ENCODE assay signal across 13 cellular contexts in genomic region chr1:235051521-235051920, GRCh38.
DNase-seq lines count a peak whose midpoint lies in the region; ATAC-seq, FAIRE-seq and TF ChIP-seq lines count a peak whose summit lies in the region.
"Had no signal": no experiment of that assay in that cellular context is flagged by ENCODE, and none has a peak within 500 bp of the region (broad histone marks: within the 10 kb centered on the region; RNA-seq: fewer than 3 reads in every experiment).

No MANE protein-coding gene starts in this region.

- H3K79me2 ChIP-seq in K562 (ENCODE audit: control insufficient read depth, insufficient read depth, low read length), result no peaks in the 10 kb centered on the region

- DNase-seq in NCI-H82 (lab: John Stamatoyannopoulos, UW) (peak; percentile 44), NCI-H82 treated with DMSO at 0.1 percent for 48 hours (lab: John Stamatoyannopoulos, UW; ENCODE audit: unreplicated experiment) (no peak), NCI-H1092 (lab: John Stamatoyannopoulos, UW) (peak; percentile 16), K562 (ENCODE audit: extremely low read depth in 1 of 4, low spot score in 3 of 4) (no peak), lower leg skin (ENCODE audit: low spot score in 2 of 2) (no peak), DMS114 treated with DMSO at 0.1 percent for 48 hours (lab: John Stamatoyannopoulos, UW; ENCODE audit: unreplicated experiment) (no peak)
- DNase-seq: activated gamma-delta T cell; effector CD4-positive, alpha-beta T cell; occipital lobe; spleen had no signal

- in situ Hi-C loops in K562 (cut with MboI), result no loop called here

- no peaks in the 10 kb centered on the region for H3K36me3 ChIP-seq in K562 (ENCODE audit: control insufficient read depth, insufficient read depth, low read length)
- no peaks in the 10 kb centered on the region for H3K36me3 ChIP-seq in skeletal muscle tissue (ENCODE audit: control insufficient read depth in 3 of 3, insufficient read depth in 3 of 3, low read length in 3 of 3)
- H3K36me3 ChIP-seq: spleen had no signal

- ATAC-seq in K562, result no peak
- no peak for ATAC-seq in esophagus mucosa

- peaks cover 9 to 11% of the 10 kb centered on the region in 2 experiments for H3K4me1 ChIP-seq in K562 (replicated peaks in 1 of 2; ENCODE audit: control insufficient read depth in 2 of 2, insufficient read depth in 2 of 2, low read length in 2 of 2)
- peaks cover 16 to 29% (median 28%) of the 10 kb centered on the region in 3 donors for H3K4me1 ChIP-seq in skeletal muscle tissue (ENCODE audit: control insufficient read depth in 3 of 3, insufficient read depth in 3 of 3, low read length in 3 of 3)

- H3K4me2 ChIP-seq in K562 (ENCODE audit: insufficient read depth, low read length), result no peak overlapping the region

- H2AFZ ChIP-seq in K562 (ENCODE audit: low read depth, low read length), result peak overlapping the region; percentile 66

- TF ChIP-seq EP300 in K562 (IDR thresholded peaks at IDR 0.05; ENCODE audit: low read length), result no peak

- no peaks in the 10 kb centered on the region for H4K20me1 ChIP-seq in K562 (replicated peaks; ENCODE audit: control insufficient read depth, insufficient read depth, low read length)

- H3K9ac ChIP-seq in K562 (ENCODE audit: insufficient read depth in 1 of 2, low read depth in 2 of 2, low read length in 2 of 2) (0 out of 4 replicates have a peak overlapping the region, but pooled peaks have one; percentile 4 to 59), skeletal muscle tissue (ENCODE audit: low read depth in 1 of 3, low read length in 3 of 3) (no peak overlapping the region)

- no peak for TF ChIP-seq RAD21 in K562 (CRISPR knock-in tag; conservative IDR thresholded peaks at IDR 0.05 in 1 of 2, IDR thresholded peaks at IDR 0.05 in 1 of 2)

- H3K27ac ChIP-seq in K562 (ENCODE audit: extremely low read depth, low read depth, low read length) (peak overlapping the region; percentile 26; the same call in 1 of the 3 replicates), skeletal muscle tissue (ENCODE audit: low read depth, low read length) (peak overlapping the region; percentile 19)
- H3K27ac ChIP-seq: spleen had no signal

- no peak for FAIRE-seq in K562 (lab: Jason Lieb, UNC)
- FAIRE-seq: HTR-8/SVneo had no signal

- 35% methylated on average over 3 of the region's 3 CpGs for WGBS in K562 (ENCODE audit: insufficient coverage, low coverage, missing lambda C conversion rate)
- 35 to 51% methylated on average over 3 of the region's 3 CpGs for WGBS in lower leg skin, 2 donors

- TF ChIP-seq POLR2A in K562 (conservative IDR thresholded peaks at IDR 0.05), result no peak
- no peak for TF ChIP-seq POLR2A in lower leg skin (IDR thresholded peaks at IDR 0.05)

- no TSS peak for BruUV-seq in K562 (replicated peaks; lab: Mats Ljungman, UMichigan)

- H3K9me1 ChIP-seq in K562 (ENCODE audit: control insufficient read depth, insufficient read depth, low read length), result no peaks in the 10 kb centered on the region

- CTCF ChIA-PET in K562 (lab: Yijun Ruan, JAX; ENCODE audit: low intra/inter-chr PET ratio), result interaction anchor here (0.6 kb wide), 1 partner anchor 39 kb away, joined by 5 read pairs; no protein-coding TSS in a partner anchor

- no peaks in the 10 kb centered on the region for H3K9me3 ChIP-seq in K562 (replicated peaks; ENCODE audit: control insufficient read depth, insufficient read depth, low read depth, low read length)
- H3K9me3 ChIP-seq in skeletal muscle tissue (ENCODE audit: control insufficient read depth in 3 of 3, low read length in 3 of 3), result no peaks in the 10 kb centered on the region
- H3K9me3 ChIP-seq: spleen had no signal

- H3K27me3 ChIP-seq in K562 (ENCODE audit: control insufficient read depth in 2 of 2, insufficient read depth in 2 of 2, low read length in 2 of 2) (no peaks in the 10 kb centered on the region), skeletal muscle tissue (ENCODE audit: control insufficient read depth in 3 of 3, insufficient read depth in 3 of 3, low read length in 3 of 3) (no peaks in the 10 kb centered on the region)
- H3K27me3 ChIP-seq: spleen had no signal

- H3K4me3 ChIP-seq in K562 (no peak overlapping the region), skeletal muscle tissue (ENCODE audit: low read length in 3 of 3) (no peak overlapping the region), lower leg skin (ENCODE audit: low read depth, poor library complexity, severe bottlenecking) (no peak overlapping the region)
- H3K4me3 ChIP-seq: spleen had no signal

- intact Hi-C loops in K562 (cut with micrococcal nuclease) (no loop called here), lower leg skin (cut with DNase I; ENCODE audit: low total_unique reads) (loop anchor here (10.0 kb wide), 1 partner anchor 327 kb away; no protein-coding TSS in a partner anchor)

- POLR2A ChIA-PET in K562 (lab: Yijun Ruan, JAX), result interaction anchor here (1.0 to 1.6 kb wide), 5 partner anchors 12 to 439 kb away, joined by 3 to 6 read pairs (median 3); no protein-coding TSS in a partner anchor

- TF ChIP-seq CTCF in K562 (IDR thresholded peaks at IDR 0.05 in 2 of 3, conservative IDR thresholded peaks at IDR 0.05 in 1 of 3; ENCODE audit: insufficient read depth in 2 of 3, low read depth in 1 of 3, low read length in 3 of 3), result no peak
- TF ChIP-seq CTCF in lower leg skin (IDR thresholded peaks at IDR 0.05), result no peak

TF ChIP-seq in K562, 482 proteins besides CTCF, POLR2A, EP300 and RAD21 (continues in another document):
- no peak for TF ChIP-seq SMARCB1 (IDR thresholded peaks at IDR 0.05; ENCODE audit: insufficient read length, low read depth)
- no peak for TF ChIP-seq ZBTB26 (CRISPR knock-in tag; IDR thresholded peaks at IDR 0.05)
- no peak for TF ChIP-seq ZNF174 (CRISPR knock-in tag; IDR thresholded peaks at IDR 0.05)
- no peak for TF ChIP-seq ATF6 (CRISPR knock-in tag; IDR thresholded peaks at IDR 0.05)
- TF ChIP-seq SRF (CRISPR knock-in tag; IDR thresholded peaks at IDR 0.05), result no peak
- 0 out of 2 replicates have a peak, but pooled peaks have one; percentile 6 for TF ChIP-seq ZFX (CRISPR knock-in tag; IDR thresholded peaks at IDR 0.05)
- TF ChIP-seq IFI16 (CRISPR knock-in tag; IDR thresholded peaks at IDR 0.05), result no peak
- no peak for TF ChIP-seq SFPQ (IDR thresholded peaks at IDR 0.05; ENCODE audit: low read depth, low read length)
- TF ChIP-seq NR3C1 (CRISPR knock-in tag; IDR thresholded peaks at IDR 0.05), result no peak
- TF ChIP-seq ILF3 (IDR thresholded peaks at IDR 0.05; ENCODE audit: borderline replicate concordance), result no peak
- TF ChIP-seq KAT8 (IDR thresholded peaks at IDR 0.05; ENCODE audit: low read depth), result no peak
- TF ChIP-seq BACH1 (tag; IDR thresholded peaks at IDR 0.05), result 0 out of 2 replicates have a peak, but pooled peaks have one; percentile 11
- no peak for TF ChIP-seq HDAC3 (IDR thresholded peaks at IDR 0.05; ENCODE audit: borderline replicate concordance, partially characterized antibody)
- TF ChIP-seq TCF15 (CRISPR knock-in tag; IDR thresholded peaks at IDR 0.05), result no peak

Comparison
In these comparisons a context has a peak if more than half of its experiments do, and no peak if none do; other contexts are left out.
1. DNase-seq: peak in NCI-H82 (single experiment) and NCI-H1092 (single experiment); none in NCI-H82 treated with DMSO at 0.1 percent for 48 hours (single experiment), K562 (0 of 4), lower leg skin (0 of 2) and DMS114 treated with DMSO at 0.1 percent for 48 hours (single experiment).
2. H3K9ac ChIP-seq: peak in K562 (2 of 2); none in skeletal muscle tissue (0 of 3).